ENCODE assay signal across 21 cellular contexts in the genomic region with DNA sequence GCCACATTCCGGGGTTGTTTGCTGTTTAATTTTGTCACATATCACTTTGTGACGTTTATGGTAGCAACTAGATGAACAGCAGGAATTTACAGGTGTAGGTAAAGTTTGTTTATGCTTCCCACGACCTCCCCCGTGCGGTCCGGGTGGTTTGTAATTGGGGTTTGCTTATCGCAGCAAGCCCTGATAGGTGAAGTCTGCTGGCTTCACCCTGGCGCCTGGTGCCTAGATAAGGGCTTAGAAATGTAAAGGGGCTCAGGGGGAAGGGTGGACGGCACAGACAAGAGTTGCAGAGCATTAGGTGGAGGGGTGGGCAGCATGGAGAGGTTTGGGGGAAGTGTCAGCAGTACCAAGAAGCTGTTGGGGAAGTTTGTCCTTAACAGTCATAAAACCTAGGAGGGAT.
"Had no signal": no experiment of that assay in that cellular context is flagged by ENCODE, and none has a peak within 500 bp of the region (broad histone marks: within the 10 kb centered on the region; RNA-seq: fewer than 3 reads in every experiment).

No MANE protein-coding gene starts in this region.

- H3K4me2 ChIP-seq: neural progenitor cell had no signal

- H3K36me3 ChIP-seq: esophagus squamous epithelium, neural progenitor cell, ovary, right lobe of liver, suprapubic skin, transverse colon had no signal

- H3K4me1 ChIP-seq: esophagus squamous epithelium, neural progenitor cell, right lobe of liver, suprapubic skin, transverse colon had no signal

- H3K9me3 ChIP-seq: ovary, right lobe of liver, suprapubic skin had no signal

- H3K27me3 ChIP-seq: neural progenitor cell, ovary, right lobe of liver, suprapubic skin, transverse colon had no signal

- H3K9ac ChIP-seq: neural progenitor cell had no signal

- DNase-seq: dermis blood vessel endothelial cell; effector memory CD4-positive, alpha-beta T cell; esophagus squamous epithelium; foreskin melanocyte; mesenchymal stem cell; mucosa of descending colon; naive B cell; nucleus accumbens; ovary; right lobe of liver; small intestine; stimulated activated CD4-positive, alpha-beta T cell treated with anti-CD3 and anti-CD28 coated beads, Interleukin-12 subunit alpha, Interleukin-12 subunit beta, amount 100 ng/mL, for 4 hours; stimulated activated CD4-positive, alpha-beta T cell treated with anti-CD3 and anti-CD28 coated beads, Interleukin-1b, Interleukin-23, amount 100 ng/mL, for 48 hours; stimulated activated CD4-positive, alpha-beta T cell treated with anti-CD3 and anti-CD28 coated beads, Interleukin-4, amount 100 ng/mL, for 1 hour; stimulated activated CD8-positive, alpha-beta memory T cell treated with anti-CD3 and anti-CD28 coated beads, Interleukin-4, amount 100 ng/mL, for 48 hours; stimulated activated naive CD4-positive, alpha-beta T cell; stimulated activated naive CD8-positive, alpha-beta T cell treated with anti-CD3 and anti-CD28 coated beads, Interleukin-15, amount 100 ng/mL, for 72 hours; transverse colon had no signal

- H3K27ac ChIP-seq: coronary artery, esophagus squamous epithelium, neural progenitor cell, ovary, right lobe of liver, suprapubic skin, transverse colon had no signal

- H3K4me3 ChIP-seq: coronary artery, esophagus squamous epithelium, mucosa of descending colon, neural progenitor cell, ovary, right lobe of liver, suprapubic skin, transverse colon had no signal

- H2AFZ ChIP-seq: neural progenitor cell had no signal
